In genomic region chr17:78840780-78841611, GRCh38 we compare ENCODE assay signal across 8 cellular contexts. TPM values are rescaled to one million over a fixed set of nuclear protein-coding genes. Genes with fewer than 3 reads are reported as not detected.
DNase-seq lines count a peak whose midpoint lies in the region; ATAC-seq, FAIRE-seq and TF ChIP-seq lines count a peak whose summit lies in the region.

Gene USP36, minus strand, starts transcription at chr17:78840814. Its CDS starts 4,451 bp downstream, at chr17:78836363.

- intact Hi-C loops in Calu3 (cut with micrococcal nuclease; ENCODE audit: unreplicated experiment): no loop called here

- H3K27ac ChIP-seq in HUES64 (ENCODE audit: low read depth, low read length) (peak within 1 kb of the TSS; percentile 89), OCI-LY1 (ENCODE audit: low read depth, low read length, poor library complexity, severe bottlenecking) (peak within 1 kb of the TSS; percentile 55)

- peak within 1 kb of the TSS; percentile 89 for H3K4me2 ChIP-seq in OCI-LY1 (ENCODE audit: low read length)

- no peak within 1 kb of the TSS; the same call in 1 of the 2 replicates for H2AFZ ChIP-seq in OCI-LY1 (ENCODE audit: low read length)

- CTCF ChIA-PET in Calu3 (lab: Charles Lee): no interaction called here

- H3K9me3 ChIP-seq in HUES64 (ENCODE audit: insufficient read depth, low read depth, low read length) (no peaks in the 10 kb centered on the region), OCI-LY1 (ENCODE audit: low read length) (no peaks in the 10 kb centered on the region)

- DNase-seq in Calu3 (peak; percentile 99), mesothelial cell of epicardium (ENCODE audit: low spot score in 2 of 2, unreplicated experiment in 2 of 2) (peak; percentile 99 to 100)
- peak; percentile 100 for DNase-seq in activated CD8-positive, alpha-beta memory T cell treated with anti-CD3 and anti-CD28 coated beads, Interleukin-2, amount 50 U/mL, for 4 hours
- peak; percentile 98 to 100 for DNase-seq in stimulated activated CD8-positive, alpha-beta memory T cell treated with anti-CD3 and anti-CD28 coated beads, Interleukin-15, amount 100 ng/mL, for 48 hours (ENCODE audit: low read depth in 2 of 2)

- TSS peak; percentile 90 for BruUV-seq in Calu3 (replicated peaks; lab: Mats Ljungman, UMichigan)

- H3K36me3 Mint-ChIP-seq in Calu3 (ENCODE audit: insufficient read depth, unreplicated experiment) (peaks cover 63% of the 10 kb centered on the region), mesothelial cell of epicardium (peaks cover 10% of the 10 kb centered on the region)

- H3K27me3 Mint-ChIP-seq in Calu3 (ENCODE audit: unreplicated experiment) (no peaks in the 10 kb centered on the region), mesothelial cell of epicardium (ENCODE audit: low read depth) (no peaks in the 10 kb centered on the region)

- H3F3A ChIP-seq in OCI-LY1 (ENCODE audit: insufficient read depth, low read length): no peaks in the 10 kb centered on the region

- H3K9me2 ChIP-seq in OCI-LY1 (ENCODE audit: low read depth, low read length): no peaks in the 10 kb centered on the region

- peak within 1 kb of the TSS; percentile 92 for H3K9ac ChIP-seq in HUES64 (ENCODE audit: low read depth, low read length)
- peak within 1 kb of the TSS; percentile 88 for H3K9ac ChIP-seq in OCI-LY1 (ENCODE audit: low read length)

- H3K27ac Mint-ChIP-seq in Calu3 (ENCODE audit: unreplicated experiment) (peak within 1 kb of the TSS; percentile 92), mesothelial cell of epicardium (peak within 1 kb of the TSS; percentile 98)

- H3K9me3 Mint-ChIP-seq in Calu3 (ENCODE audit: low read depth, unreplicated experiment) (no peaks in the 10 kb centered on the region), mesothelial cell of epicardium (no peaks in the 10 kb centered on the region)

- peaks cover 31% of the 10 kb centered on the region for H3K4me1 Mint-ChIP-seq in Calu3 (ENCODE audit: low read depth, unreplicated experiment)
- peaks cover 20% of the 10 kb centered on the region for H3K4me1 Mint-ChIP-seq in mesothelial cell of epicardium

- H3K4me3 Mint-ChIP-seq in Calu3 (ENCODE audit: low read depth, unreplicated experiment): peak within 1 kb of the TSS; percentile 89
- H3K4me3 Mint-ChIP-seq in mesothelial cell of epicardium: peak within 1 kb of the TSS; percentile 77

- H3K79me2 ChIP-seq in OCI-LY1 (ENCODE audit: insufficient read depth, low read length): peaks cover 27% of the 10 kb centered on the region

- no peaks in the 10 kb centered on the region for H4K20me1 ChIP-seq in OCI-LY1 (ENCODE audit: insufficient read depth, low read length)

- H3K4me1 ChIP-seq in HUES64 (ENCODE audit: insufficient read depth, low read length) (peaks cover 10% of the 10 kb centered on the region; the same call in 1 of the 2 replicates), OCI-LY1 (ENCODE audit: insufficient read depth, low read length, severe bottlenecking) (peaks cover 30% of the 10 kb centered on the region)

- no peak for TF ChIP-seq CTCF in Calu3 (IDR thresholded peaks at IDR 0.05; ENCODE audit: unreplicated experiment)
- no peak; the same call in 1 of the 2 replicates for TF ChIP-seq CTCF in OCI-LY1 (IDR thresholded peaks at IDR 0.05; ENCODE audit: low read length)
- no peak for TF ChIP-seq CTCF in mesothelial cell of epicardium (IDR thresholded peaks at IDR 0.05; ENCODE audit: unreplicated experiment)

- peak; percentile 80 for ATAC-seq in GM21447 (IDR thresholded peaks at IDR 0.05; ENCODE audit: unreplicated experiment)

- under 1% methylated on average over 73 of the region's 74 CpGs for WGBS in HUES64

- peak within 1 kb of the TSS; percentile 78 for H3K4me3 ChIP-seq in HUES64 (ENCODE audit: low read length)
- peak within 1 kb of the TSS; percentile 70 for H3K4me3 ChIP-seq in OCI-LY1 (ENCODE audit: low read depth, low read length, poor library complexity, severe bottlenecking)

- peak; percentile 93 for FAIRE-seq in endometrium (lab: Jason Lieb, UNC)

- H3K27me3 ChIP-seq in HUES64 (ENCODE audit: insufficient read depth, low read length): no peaks in the 10 kb centered on the region
- no peaks in the 10 kb centered on the region for H3K27me3 ChIP-seq in OCI-LY1 (ENCODE audit: insufficient read depth, low read length)

- H3K36me3 ChIP-seq in HUES64 (ENCODE audit: insufficient read depth, low read length) (peaks cover 20% of the 10 kb centered on the region), OCI-LY1 (ENCODE audit: insufficient read depth, low read length) (peaks cover 22% of the 10 kb centered on the region)

RNA-seq across cellular contexts. Expression of gene USP36, which starts in this region (rescaled TPM):
- total RNA-seq in Calu3 (2022) (79.5 and 84.3 TPM in 2 replicates), mesothelial cell of epicardium (62.0 to 63.0 TPM (median 62.5 TPM) in 3 replicates)
- polyA plus RNA-seq in HUES64 (2013, experiment 1 of 2): 34.8 TPM
- polyA plus RNA-seq in HUES64 (2013, experiment 2 of 2): 28.7 TPM

Comparison
In these comparisons a context has a peak if more than half of its experiments do, and no peak if none do; other contexts are left out.
1. Peak in every context shown above with its lines: DNase-seq, ATAC-seq, H3K4me3 ChIP-seq and H3K27ac ChIP-seq.